Comparison of ENCODE assay signal across 12 cellular contexts in genomic region chr13:79724348-79725103, GRCh38.
DNase-seq lines count a peak whose midpoint lies in the region; ATAC-seq and TF ChIP-seq lines count a peak whose summit lies in the region.
"Had no signal": no experiment of that assay in that cellular context is flagged by ENCODE, and none has a peak within 500 bp of the region (broad histone marks: within the 10 kb centered on the region; RNA-seq: fewer than 3 reads in every experiment).

No MANE protein-coding gene starts in this region.

- ATAC-seq in stimulated activated memory B cell treated with anti-CD40 and anti-IgM and Interleukin-4, amounts not matched to agents 10 μg/mL and 1 μg/mL and 100 μg/mL, for 72 hours: no peak
- ATAC-seq in GM19467 (IDR thresholded peaks at IDR 0.05; ENCODE audit: unreplicated experiment): no peak
- ATAC-seq: activated naive CD8-positive, alpha-beta T cell treated with anti-CD3 and anti-CD28 coated beads, Interleukin-2, amount 50 U/mL, for 24 hours had no signal

- DNase-seq in A172 (ENCODE audit: low spot score): peak; percentile 4
- DNase-seq in NCI-H2227 (lab: John Stamatoyannopoulos, UW; ENCODE audit: unreplicated experiment): peak; percentile 60
- peak; percentile 83 for DNase-seq in epithelial cell of proximal tubule (ENCODE audit: low read depth)
- no peak for DNase-seq in mesothelial cell of epicardium (ENCODE audit: low spot score in 2 of 2, unreplicated experiment in 2 of 2)
- no peak for DNase-seq in CD1c-positive myeloid dendritic cell (ENCODE audit: extremely low spot score)
- no peak for DNase-seq in stimulated activated CD4-positive, alpha-beta T cell treated with anti-CD3 and anti-CD28 coated beads, Interleukin-4, amount 100 ng/mL, for 1 hour
- DNase-seq: activated naive CD8-positive, alpha-beta T cell treated with anti-CD3 and anti-CD28 coated beads, Interleukin-2, amount 50 U/mL, for 24 hours; dorsolateral prefrontal cortex; hypothalamus; NCI-H1930 had no signal

- TF ChIP-seq CTCF in epithelial cell of proximal tubule (conservative IDR thresholded peaks at IDR 0.05; ENCODE audit: low read depth, low read length) (no peak), mesothelial cell of epicardium (IDR thresholded peaks at IDR 0.05; ENCODE audit: unreplicated experiment) (no peak)

- no peak overlapping the region for H3K4me3 ChIP-seq in epithelial cell of proximal tubule (ENCODE audit: low read depth, low read length)

- peaks cover 18% of the 10 kb centered on the region for H3K9me3 Mint-ChIP-seq in mesothelial cell of epicardium
- peaks cover 2% of the 10 kb centered on the region for H3K9me3 Mint-ChIP-seq in stimulated activated memory B cell treated with anti-CD40 and anti-IgM and Interleukin-4, amounts not matched to agents 10 μg/mL and 1 μg/mL and 100 μg/mL, for 72 hours
- H3K9me3 Mint-ChIP-seq: activated naive CD8-positive, alpha-beta T cell treated with anti-CD3 and anti-CD28 coated beads, Interleukin-2, amount 50 U/mL, for 24 hours had no signal

- H3K27ac Mint-ChIP-seq in mesothelial cell of epicardium: peak overlapping the region; percentile 90
- H3K27ac Mint-ChIP-seq in stimulated activated memory B cell treated with anti-CD40 and anti-IgM and Interleukin-4, amounts not matched to agents 10 μg/mL and 1 μg/mL and 100 μg/mL, for 72 hours: no peak overlapping the region
- H3K27ac Mint-ChIP-seq: activated naive CD8-positive, alpha-beta T cell treated with anti-CD3 and anti-CD28 coated beads, Interleukin-2, amount 50 U/mL, for 24 hours had no signal

- peaks cover 9% of the 10 kb centered on the region for H3K36me3 Mint-ChIP-seq in mesothelial cell of epicardium
- no peaks in the 10 kb centered on the region for H3K36me3 Mint-ChIP-seq in stimulated activated memory B cell treated with anti-CD40 and anti-IgM and Interleukin-4, amounts not matched to agents 10 μg/mL and 1 μg/mL and 100 μg/mL, for 72 hours

- peak overlapping the region; percentile 8 for H3K4me3 Mint-ChIP-seq in mesothelial cell of epicardium
- H3K4me3 Mint-ChIP-seq in stimulated activated memory B cell treated with anti-CD40 and anti-IgM and Interleukin-4, amounts not matched to agents 10 μg/mL and 1 μg/mL and 100 μg/mL, for 72 hours: no peak overlapping the region
- H3K4me3 Mint-ChIP-seq: activated naive CD8-positive, alpha-beta T cell treated with anti-CD3 and anti-CD28 coated beads, Interleukin-2, amount 50 U/mL, for 24 hours had no signal

- no peaks in the 10 kb centered on the region for H3K27me3 Mint-ChIP-seq in mesothelial cell of epicardium (ENCODE audit: low read depth)
- no peaks in the 10 kb centered on the region for H3K27me3 Mint-ChIP-seq in stimulated activated memory B cell treated with anti-CD40 and anti-IgM and Interleukin-4, amounts not matched to agents 10 μg/mL and 1 μg/mL and 100 μg/mL, for 72 hours
- H3K27me3 Mint-ChIP-seq: activated naive CD8-positive, alpha-beta T cell treated with anti-CD3 and anti-CD28 coated beads, Interleukin-2, amount 50 U/mL, for 24 hours had no signal

- H3K4me1 Mint-ChIP-seq in mesothelial cell of epicardium: peaks cover 44% of the 10 kb centered on the region
- H3K4me1 Mint-ChIP-seq in stimulated activated memory B cell treated with anti-CD40 and anti-IgM and Interleukin-4, amounts not matched to agents 10 μg/mL and 1 μg/mL and 100 μg/mL, for 72 hours: no peaks in the 10 kb centered on the region
- H3K4me1 Mint-ChIP-seq: activated naive CD8-positive, alpha-beta T cell treated with anti-CD3 and anti-CD28 coated beads, Interleukin-2, amount 50 U/mL, for 24 hours had no signal

Comparison
In these comparisons a context has a peak if more than half of its experiments do, and no peak if none do; other contexts are left out.
1. DNase-seq: peak in A172 (single experiment), NCI-H2227 (single experiment) and epithelial cell of proximal tubule (single experiment); none in mesothelial cell of epicardium (0 of 2), CD1c-positive myeloid dendritic cell (single experiment) and stimulated activated CD4-positive, alpha-beta T cell treated with anti-CD3 and anti-CD28 coated beads, Interleukin-4, amount 100 ng/mL, for 1 hour (single experiment).